ENCODE assay signal across 8 cellular contexts in the genomic region with DNA sequence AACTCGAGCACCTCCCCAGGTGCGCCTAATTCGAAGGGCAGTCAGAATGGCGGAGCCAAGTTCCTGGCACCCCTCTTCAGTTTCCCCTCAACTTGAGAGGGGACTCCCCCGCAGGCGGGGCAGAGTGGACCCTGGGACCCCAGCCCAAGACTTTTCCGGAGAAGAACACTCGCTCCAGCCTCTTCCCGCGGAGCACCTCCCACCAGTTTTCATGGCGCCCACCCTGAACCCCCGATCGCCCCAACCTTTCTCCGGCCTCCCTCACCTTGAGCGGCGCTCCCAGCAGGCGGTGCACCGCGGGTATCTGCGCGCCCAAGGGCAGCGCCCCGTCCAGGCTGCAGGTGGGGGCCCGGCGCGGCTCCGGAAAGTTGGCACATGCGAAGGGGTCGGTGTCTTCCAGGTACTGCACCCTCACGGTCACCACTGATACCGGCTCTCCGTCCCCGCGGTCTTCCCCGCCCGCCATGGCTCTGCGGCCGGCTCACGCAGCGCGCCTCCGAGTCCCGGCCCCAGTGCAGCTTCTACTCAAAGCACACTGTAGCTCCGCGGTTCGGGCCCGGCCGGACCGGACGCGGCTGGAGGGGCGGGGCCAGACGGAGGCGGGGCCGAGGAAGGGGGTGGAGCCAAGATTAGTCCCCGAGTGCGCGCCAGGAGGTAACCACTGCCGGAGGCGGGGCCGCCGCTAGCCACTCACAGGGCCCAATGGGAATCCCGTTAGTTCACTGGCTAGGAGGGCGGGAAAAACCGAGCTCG. TPM values are rescaled to one million over a fixed set of nuclear protein-coding genes. Genes with fewer than 3 reads are reported as not detected.
DNase-seq lines count a peak whose midpoint lies in the region; ATAC-seq and TF ChIP-seq lines count a peak whose summit lies in the region.

Gene FHOD1, minus strand, starts transcription at position 537 of the 753 bp plus-strand sequence. Its CDS starts 71 bp downstream, at position 466.

- DNase-seq in GM06990 (ENCODE audit: extremely low read depth, insufficient read length): peak; percentile 98
- peak; percentile 22 for DNase-seq in NCI-H1048 (lab: John Stamatoyannopoulos, UW)
- no peak for DNase-seq in SK-N-MC (ENCODE audit: low read depth, low spot score)
- DNase-seq in activated naive CD4-positive, alpha-beta T cell treated with anti-CD3 and anti-CD28 coated beads for 36 hours: peak; percentile 99
- DNase-seq in foreskin melanocyte: peak; percentile 88

- ATAC-seq in HG02571 (IDR thresholded peaks at IDR 0.05; ENCODE audit: unreplicated experiment): peak; percentile 41

- H3K9ac ChIP-seq in SK-N-MC (ENCODE audit: insufficient read length): peak within 1 kb of the TSS; percentile 37

- H3K27ac Mint-ChIP-seq in activated naive CD4-positive, alpha-beta T cell treated with anti-CD3 and anti-CD28 coated beads for 36 hours: peak within 1 kb of the TSS; percentile 76

- peaks cover 53 to 63% of the 10 kb centered on the region in 2 experiments for H3K4me1 ChIP-seq in neutrophil (ENCODE audit: control insufficient read depth in 1 of 2, insufficient read depth in 1 of 2, low read depth in 1 of 2, low read length in 1 of 2)

- CTCF ChIA-PET in activated naive CD4-positive, alpha-beta T cell treated with anti-CD3 and anti-CD28 coated beads for 36 hours (lab: Charles Lee): interaction anchor here (0.6 to 1.8 kb wide), 7 partner anchors 15 to 184 kb away, joined by 3 to 6 read pairs (median 3); partner anchors contain the start of genes HSD11B2 and PLEKHG4

- H3K36me3 ChIP-seq in GM06990 (ENCODE audit: control insufficient read depth, insufficient read depth, low read length) (no peaks in the 10 kb centered on the region), SK-N-MC (ENCODE audit: insufficient read depth, low read length) (no peaks in the 10 kb centered on the region), neutrophil (no peaks in the 10 kb centered on the region)

- no peaks in the 10 kb centered on the region for H3K36me3 Mint-ChIP-seq in activated naive CD4-positive, alpha-beta T cell treated with anti-CD3 and anti-CD28 coated beads for 36 hours (ENCODE audit: low read depth)

- no peaks in the 10 kb centered on the region for H3K9me3 Mint-ChIP-seq in activated naive CD4-positive, alpha-beta T cell treated with anti-CD3 and anti-CD28 coated beads for 36 hours

- H3K4me3 ChIP-seq in GM06990 (replicated peaks; ENCODE audit: low read depth, low read length): peak within 1 kb of the TSS; percentile 71
- H3K4me3 ChIP-seq in SK-N-MC: peak within 1 kb of the TSS; percentile 82
- peak within 1 kb of the TSS; percentile 82 to 88 for H3K4me3 ChIP-seq in neutrophil (ENCODE audit: low read depth in 1 of 2, low read length in 1 of 2)

- H3K27me3 Mint-ChIP-seq in activated naive CD4-positive, alpha-beta T cell treated with anti-CD3 and anti-CD28 coated beads for 36 hours (ENCODE audit: low read depth): peaks cover 8% of the 10 kb centered on the region

- H3K27me3 ChIP-seq in GM06990 (replicated peaks; ENCODE audit: control insufficient read depth, insufficient read depth, low read length) (no peaks in the 10 kb centered on the region), neutrophil (peaks cover 45% of the 10 kb centered on the region)

- no peaks in the 10 kb centered on the region for H3K9me3 ChIP-seq in SK-N-MC (ENCODE audit: low read depth, low read length)
- no peaks in the 10 kb centered on the region for H3K9me3 ChIP-seq in neutrophil

- H3K4me1 Mint-ChIP-seq in activated naive CD4-positive, alpha-beta T cell treated with anti-CD3 and anti-CD28 coated beads for 36 hours (ENCODE audit: low read depth): peaks cover 51% of the 10 kb centered on the region

- peak within 1 kb of the TSS; percentile 89 for H3K4me3 Mint-ChIP-seq in activated naive CD4-positive, alpha-beta T cell treated with anti-CD3 and anti-CD28 coated beads for 36 hours

- intact Hi-C loops in activated naive CD4-positive, alpha-beta T cell treated with anti-CD3 and anti-CD28 coated beads for 36 hours (cut with micrococcal nuclease): loop anchor here (1.0 to 10.0 kb wide), 6 partner anchors 31 to 838 kb away; partner anchors contain the start of genes CTCF, NFATC3, PHAF1 and THAP11

- H3K27ac ChIP-seq in SK-N-MC: no peak within 1 kb of the TSS
- peak within 1 kb of the TSS; percentile 99 for H3K27ac ChIP-seq in neutrophil

- no peak for TF ChIP-seq CTCF in GM06990 (IDR thresholded peaks at IDR 0.05; ENCODE audit: insufficient read depth, low read length, poor library complexity, severe bottlenecking)
- peak; percentile 57 for TF ChIP-seq CTCF in neutrophil (IDR thresholded peaks at IDR 0.05)
- no peak for TF ChIP-seq CTCF in subcutaneous adipose tissue (IDR thresholded peaks at IDR 0.05; ENCODE audit: low read depth)

RNA-seq across cellular contexts. Expression of gene FHOD1, which starts in this region (rescaled TPM):
- 10 to 100 TPM; 70.7 to 73.7 TPM for total RNA-seq in activated naive CD4-positive, alpha-beta T cell treated with anti-CD3 and anti-CD28 coated beads for 36 hours
- total RNA-seq in subcutaneous adipose tissue: 10 to 100 TPM; 10.3 to 83.3 (median 20.9) TPM
